20 cellular contexts compared by ENCODE assay signal in genomic region chr2:39154944-39155343, GRCh38.
"Had no signal": no experiment of that assay in that cellular context is flagged by ENCODE, and none has a peak within 500 bp of the region (broad histone marks: within the 10 kb centered on the region; RNA-seq: fewer than 3 reads in every experiment).

No MANE protein-coding gene starts in this region.

- FAIRE-seq: astrocyte had no signal

- ATAC-seq: activated CD8-positive, alpha-beta memory T cell treated with anti-CD3 and anti-CD28 coated beads, Interleukin-2, amount 10 ng/mL, durations not matched to agents 7 days and 5 days; activated CD8-positive, alpha-beta T cell treated with anti-CD3 and anti-CD28 coated beads, Interleukin-2, amount 10 ng/mL, durations not matched to agents 7 days and 5 days had no signal

- H3K9ac ChIP-seq: KMS-11 had no signal

- H3K4me2 ChIP-seq: KMS-11, PC-9 had no signal

- H2AFZ ChIP-seq: PC-9 had no signal

- H3K27ac ChIP-seq: KMS-11, PC-9 had no signal

- H3K4me3 ChIP-seq: PC-9 had no signal

- DNase-seq: activated CD4-positive, alpha-beta T cell treated with anti-CD3 and anti-CD28 coated beads for 48 hours; activated CD4-positive, alpha-beta T cell treated with anti-CD3 and anti-CD28 coated beads, Interleukin-2, amount 50 U/mL, for 4 hours; activated CD4-positive, CD25-positive, alpha-beta regulatory T cell treated with anti-CD3 and anti-CD28 coated beads, Interleukin-2, amount 50 U/mL, for 72 hours; activated CD8-positive, alpha-beta memory T cell treated with anti-CD3 and anti-CD28 coated beads, Interleukin-2, amount 10 ng/mL, durations not matched to agents 7 days and 5 days; activated CD8-positive, alpha-beta T cell treated with anti-CD3 and anti-CD28 coated beads, Interleukin-2, amount 10 ng/mL, durations not matched to agents 7 days and 5 days; activated effector memory CD4-positive, alpha-beta T cell treated with Interleukin-2 at 50 U/mL for 16 hours; activated naive CD4-positive, alpha-beta T cell; activated T-cell treated with anti-CD3 and anti-CD28 coated beads, Interleukin-2, amount 50 U/mL, for 24 hours; amygdala; NCI-H1092; NCI-H1417; NCI-H2029 treated with DMSO at 0.1 percent for 48 hours; NCI-H345; NCI-H510A; NCI-H526 treated with DMSO at 0.1 percent for 48 hours; NCI-H82; PC-9; SHP77 treated with DMSO at 0.1 percent for 48 hours had no signal
